In the genomic region with DNA sequence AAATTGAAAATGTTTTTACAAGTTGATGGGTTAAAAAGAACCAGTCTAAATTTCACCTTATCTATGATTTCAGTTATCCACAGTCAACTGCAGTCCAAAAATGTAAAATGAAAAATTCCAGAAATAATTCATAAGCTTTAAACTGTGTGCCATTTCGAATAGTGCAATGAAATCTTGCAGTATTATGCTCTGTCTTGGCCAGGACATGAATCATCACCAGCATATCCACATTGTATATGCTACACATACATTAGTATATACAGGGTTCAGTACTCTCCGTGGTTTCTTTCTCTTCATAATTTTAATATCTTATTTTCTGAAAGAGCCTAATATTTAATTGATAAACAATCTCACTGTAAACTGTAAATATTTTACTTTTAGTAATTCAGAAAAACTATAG, we compare ENCODE assay signal across 23 cellular contexts. TPM values are rescaled to one million over a fixed set of nuclear protein-coding genes. Genes with fewer than 3 reads are reported as not detected.
DNase-seq lines count a peak whose midpoint lies in the region; ATAC-seq and TF ChIP-seq lines count a peak whose summit lies in the region.
"Had no signal": no experiment of that assay in that cellular context is flagged by ENCODE, and none has a peak within 500 bp of the region (broad histone marks: within the 10 kb centered on the region; RNA-seq: fewer than 3 reads in every experiment).

No MANE protein-coding gene starts in this region.

- no peak overlapping the region for H2BK5ac ChIP-seq in mesenchymal stem cell (ENCODE audit: low read depth, low read length, poor library complexity, severe bottlenecking)

- H3K4me1 Mint-ChIP-seq in endodermal cell, result peaks cover 44% of the 10 kb centered on the region
- H3K4me1 Mint-ChIP-seq: stimulated activated effector memory CD8-positive, alpha-beta T cell treated with anti-CD3 and anti-CD28 coated beads, Interleukin-12 subunit alpha, Interleukin-12 subunit beta, amount 100 ng/mL, for 72 hours had no signal

- no peak overlapping the region for H3K23ac ChIP-seq in mesenchymal stem cell (ENCODE audit: low read length in 2 of 2)

- no peak overlapping the region for H2BK15ac ChIP-seq in mesenchymal stem cell (ENCODE audit: low read depth, poor library complexity, severe bottlenecking)

- no peak overlapping the region for H3K14ac ChIP-seq in mesenchymal stem cell (ENCODE audit: low read length in 2 of 2)

- H2AFZ ChIP-seq in mesenchymal stem cell (ENCODE audit: low read depth, low read length), result no peak overlapping the region

- peaks cover 44% of the 10 kb centered on the region for H3K4me1 ChIP-seq in RWPE2 (ENCODE audit: insufficient read depth, poor library complexity, severe bottlenecking)
- H3K4me1 ChIP-seq in endodermal cell (ENCODE audit: control insufficient read depth, insufficient read depth, low read length), result peaks cover 9% of the 10 kb centered on the region
- H3K4me1 ChIP-seq in mesenchymal stem cell (ENCODE audit: control insufficient read depth, insufficient read depth, low read depth, low read length), result peaks cover 2% of the 10 kb centered on the region
- H3K4me1 ChIP-seq: esophagus muscularis mucosa, left lung, testis had no signal

- H3K4me3 Mint-ChIP-seq in endodermal cell, result no peak overlapping the region
- H3K4me3 Mint-ChIP-seq: CD4-positive, alpha-beta T cell; stimulated activated effector memory CD8-positive, alpha-beta T cell treated with anti-CD3 and anti-CD28 coated beads, Interleukin-12 subunit alpha, Interleukin-12 subunit beta, amount 100 ng/mL, for 72 hours had no signal

- no peaks in the 10 kb centered on the region for H3K27me3 Mint-ChIP-seq in endodermal cell (ENCODE audit: insufficient read depth)
- H3K27me3 Mint-ChIP-seq: CD4-positive, alpha-beta T cell; progenitor cell of endocrine pancreas had no signal

- peaks cover 17% of the 10 kb centered on the region for H3K79me1 ChIP-seq in mesenchymal stem cell (replicated peaks; ENCODE audit: low read length, poor library complexity, severe bottlenecking)

- no peak overlapping the region for H2BK120ac ChIP-seq in mesenchymal stem cell (ENCODE audit: low read depth, low read length)

- WGBS in endodermal cell (ENCODE audit: insufficient coverage in 1 of 2, insufficient read length in 1 of 2), 2 experiments, result 100% methylated on average over 1 of the region's 2 CpGs
- WGBS in mesenchymal stem cell, result no CpG with 5 or more reads among the region's 2 CpGs

- H3K4me3 ChIP-seq in RWPE2 (ENCODE audit: severe bottlenecking) (no peak overlapping the region), endodermal cell (ENCODE audit: low read length) (peak overlapping the region; percentile 0), mesenchymal stem cell (ENCODE audit: insufficient read depth in 1 of 2, low read depth in 1 of 2, low read length in 2 of 2) (no peak overlapping the region)
- H3K4me3 ChIP-seq: esophagus muscularis mucosa, GM12878, heart left ventricle, left lung, testis had no signal

- no peak overlapping the region for H3K18ac ChIP-seq in mesenchymal stem cell (ENCODE audit: low read depth in 1 of 2, low read length in 2 of 2)

- no peak overlapping the region for H4K91ac ChIP-seq in mesenchymal stem cell (ENCODE audit: low read length)

- no peak overlapping the region for H3K4me2 ChIP-seq in mesenchymal stem cell (ENCODE audit: low read length, poor library complexity, severe bottlenecking)

- no peak overlapping the region for H3K9ac ChIP-seq in endodermal cell (ENCODE audit: extremely low read depth, low read length, poor library complexity, severe bottlenecking)
- no peak overlapping the region for H3K9ac ChIP-seq in mesenchymal stem cell (ENCODE audit: low read length)

- no peak overlapping the region for H4K8ac ChIP-seq in mesenchymal stem cell (ENCODE audit: low read length)

- H3K9me3 Mint-ChIP-seq in endodermal cell, result peaks cover 39% of the 10 kb centered on the region

- peak; percentile 63 for ATAC-seq in RWPE2 (ENCODE audit: low read depth)
- ATAC-seq in GM21526 (IDR thresholded peaks at IDR 0.05; ENCODE audit: low FRiP score, unreplicated experiment), result no peak
- ATAC-seq in GM19328 (IDR thresholded peaks at IDR 0.05; ENCODE audit: unreplicated experiment), result no peak
- ATAC-seq: GM12878; heart left ventricle; left lung; stimulated activated effector memory CD8-positive, alpha-beta T cell treated with anti-CD3 and anti-CD28 coated beads, Interleukin-12 subunit alpha, Interleukin-12 subunit beta, amount 100 ng/mL, for 72 hours had no signal

- DNase-seq in HCEC 1CT, result peak; percentile 55
- no peak for DNase-seq in RWPE2 (ENCODE audit: low spot score)
- no peak for DNase-seq in endodermal cell
- peak; percentile 46 for DNase-seq in mesenchymal stem cell
- no peak for DNase-seq in UCSD-AML1 (lab: John Stamatoyannopoulos, UW; ENCODE audit: unreplicated experiment)
- no peak for DNase-seq in SW480 (ENCODE audit: low spot score)
- DNase-seq: activated CD4-positive, alpha-beta T cell treated with anti-CD3 and anti-CD28 coated beads, Interleukin-2, amount 50 U/mL, for 4 hours; activated effector memory CD4-positive, alpha-beta T cell treated with Interleukin-2 at 50 U/mL for 16 hours; CD4-positive, alpha-beta T cell; heart left ventricle; KBM-7; left lung; NCI-H187; NCI-H510A; Right ventricle myocardium superior; testis; WERI-Rb-1 had no signal

- peaks cover 17% of the 10 kb centered on the region for H3K36me3 Mint-ChIP-seq in endodermal cell (ENCODE audit: low read depth)
- H3K36me3 Mint-ChIP-seq: stimulated activated effector memory CD8-positive, alpha-beta T cell treated with anti-CD3 and anti-CD28 coated beads, Interleukin-12 subunit alpha, Interleukin-12 subunit beta, amount 100 ng/mL, for 72 hours had no signal

- no peaks in the 10 kb centered on the region for H3K27me3 ChIP-seq in RWPE2 (ENCODE audit: insufficient read depth, poor library complexity, severe bottlenecking)
- H3K27me3 ChIP-seq in endodermal cell (ENCODE audit: control insufficient read depth, insufficient read depth, low read length, poor library complexity, severe bottlenecking), result no peaks in the 10 kb centered on the region
- no peaks in the 10 kb centered on the region for H3K27me3 ChIP-seq in mesenchymal stem cell (ENCODE audit: control insufficient read depth in 1 of 2, insufficient read depth in 1 of 2, low read length in 2 of 2)
- H3K27me3 ChIP-seq: esophagus muscularis mucosa, heart left ventricle, left lung, testis had no signal

- no peak overlapping the region for H3K4ac ChIP-seq in mesenchymal stem cell (ENCODE audit: low read depth in 1 of 2, low read length in 2 of 2)

- H2AK5ac ChIP-seq in mesenchymal stem cell (ENCODE audit: low read length, severe bottlenecking), result no peak overlapping the region

- H3K9me3 ChIP-seq in RWPE2 (ENCODE audit: severe bottlenecking) (no peaks in the 10 kb centered on the region), endodermal cell (ENCODE audit: control insufficient read depth, low read length) (peaks cover 18% of the 10 kb centered on the region), mesenchymal stem cell (ENCODE audit: control insufficient read depth, low read length) (peaks cover 8% of the 10 kb centered on the region)
- H3K9me3 ChIP-seq: testis had no signal

- H3K27ac ChIP-seq in RWPE2 (ENCODE audit: poor library complexity, severe bottlenecking) (peak overlapping the region; percentile 89), endodermal cell (ENCODE audit: low read depth, low read length) (no peak overlapping the region), mesenchymal stem cell (ENCODE audit: low read length, poor library complexity, severe bottlenecking) (no peak overlapping the region)
- H3K27ac ChIP-seq: esophagus muscularis mucosa, heart left ventricle, left lung, testis, WERI-Rb-1 had no signal

- no peak overlapping the region for H3K27ac Mint-ChIP-seq in endodermal cell
- H3K27ac Mint-ChIP-seq: CD4-positive, alpha-beta T cell; stimulated activated effector memory CD8-positive, alpha-beta T cell treated with anti-CD3 and anti-CD28 coated beads, Interleukin-12 subunit alpha, Interleukin-12 subunit beta, amount 100 ng/mL, for 72 hours had no signal

- H3K36me3 ChIP-seq in RWPE2 (ENCODE audit: low read depth) (no peaks in the 10 kb centered on the region), endodermal cell (ENCODE audit: control insufficient read depth, insufficient read depth, low read length) (no peaks in the 10 kb centered on the region), mesenchymal stem cell (ENCODE audit: control insufficient read depth in 1 of 2, insufficient read depth in 2 of 2, low read depth in 1 of 2, low read length in 2 of 2) (no peaks in the 10 kb centered on the region)
- H3K36me3 ChIP-seq: esophagus muscularis mucosa, heart left ventricle, left lung, WERI-Rb-1 had no signal

- no peak overlapping the region for H2BK12ac ChIP-seq in mesenchymal stem cell (ENCODE audit: low read length in 2 of 2)

- TF ChIP-seq CTCF in RWPE2 (IDR thresholded peaks at IDR 0.05; ENCODE audit: poor library complexity, severe bottlenecking) (no peak), endodermal cell (conservative IDR thresholded peaks at IDR 0.05) (no peak)

RNA-seq across cellular contexts. Expression of a gene that starts 45.9 kb away (rescaled TPM):
- 10 to 100 TPM; 36.4 to 65.8 TPM for total RNA-seq in endodermal cell
- 28.4 TPM for polyA plus RNA-seq in endodermal cell (2013, experiment 1 of 2)
- 25.8 TPM for polyA plus RNA-seq in endodermal cell (2013, experiment 2 of 2)
- 2.9 TPM for polyA plus RNA-seq in mesenchymal stem cell (2013, experiment 1 of 2)
- polyA plus RNA-seq in mesenchymal stem cell (2013, experiment 2 of 2), result 2.7 TPM

Comparison
In these comparisons a context has a peak if more than half of its experiments do, and no peak if none do; other contexts are left out.
1. DNase-seq: peak in HCEC 1CT (single experiment) and mesenchymal stem cell (single experiment); none in RWPE2 (single experiment), endodermal cell (single experiment), UCSD-AML1 (single experiment) and SW480 (single experiment).